In the genomic region with DNA sequence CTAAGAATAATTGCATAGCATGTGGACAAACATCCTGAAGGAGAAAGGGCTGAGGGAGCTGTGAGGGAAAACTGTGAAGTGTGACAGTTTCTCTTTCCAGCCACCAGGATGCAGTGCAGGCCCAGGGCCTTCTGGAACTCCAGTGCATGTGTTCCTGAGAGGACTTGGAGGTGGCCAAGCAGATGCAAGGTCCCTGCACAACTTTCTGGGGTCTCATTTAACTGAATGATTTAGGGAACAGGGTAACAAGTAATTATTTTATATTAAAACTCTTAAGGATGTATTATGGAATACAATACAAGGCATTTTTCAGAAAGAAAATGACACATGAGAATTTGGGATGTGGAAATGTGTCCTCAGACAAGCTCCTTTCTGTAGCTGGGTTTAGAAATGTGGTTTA, we compare ENCODE assay signal across 7 cellular contexts.
A peak's percentile ranks its signal among the peaks of the same experiment; 100 is the strongest.
DNase-seq lines count a peak whose midpoint lies in the region; ATAC-seq and TF ChIP-seq lines count a peak whose summit lies in the region.

No MANE protein-coding gene starts in this region.

- no peaks in the 10 kb centered on the region for H3K9me3 Mint-ChIP-seq in chondrocyte (ENCODE audit: low read depth)

- TF ChIP-seq CTCF in chondrocyte (IDR thresholded peaks at IDR 0.05): peak; percentile 93

- no peaks in the 10 kb centered on the region for H3K4me1 Mint-ChIP-seq in chondrocyte (ENCODE audit: low read depth)

- no peaks in the 10 kb centered on the region for H3K36me3 ChIP-seq in H7 (replicated peaks; ENCODE audit: control insufficient read depth, insufficient read depth, low read length)

- no peak overlapping the region for H3K4me3 Mint-ChIP-seq in chondrocyte (ENCODE audit: unreplicated experiment)

- no peaks in the 10 kb centered on the region for H3K27me3 ChIP-seq in H7 (ENCODE audit: control insufficient read depth, insufficient read depth, low read length)

- no peak overlapping the region for H3K4me3 ChIP-seq in H7 (ENCODE audit: insufficient read depth, low read depth, low read length)

- H3K27me3 Mint-ChIP-seq in chondrocyte (ENCODE audit: low read depth): peaks cover 14% of the 10 kb centered on the region

- peak; percentile 76 for ATAC-seq in stimulated activated naive CD8-positive, alpha-beta T cell treated with anti-CD3 and anti-CD28 coated beads, Interleukin-15, Interleukin-2, amounts not matched to agents 100 U/mL and 50 U/mL, for 24 hours

- no peaks in the 10 kb centered on the region for H3K36me3 Mint-ChIP-seq in chondrocyte (ENCODE audit: low read depth)

- in situ Hi-C loops in G401 (cut with HindIII; ENCODE audit: low sequenced_read_pairs): no loop called here

- H3K27ac Mint-ChIP-seq in chondrocyte (ENCODE audit: unreplicated experiment): no peak overlapping the region

- DNase-seq in G401 (ENCODE audit: low spot score): peak; percentile 60
- DNase-seq in H7: peak; percentile 79
- DNase-seq in NCI-H1105 treated with DMSO at 0.1 percent for 48 hours (lab: John Stamatoyannopoulos, UW): peak; percentile 65
- peak; percentile 20 for DNase-seq in T follicular helper cell (ENCODE audit: low read depth)
- DNase-seq in chondrocyte (ENCODE audit: low spot score): no peak
- peak; percentile 82 for DNase-seq in left kidney (ENCODE audit: low read depth, low spot score)
- peak; percentile 28 for DNase-seq in stimulated activated naive CD8-positive, alpha-beta T cell treated with anti-CD3 and anti-CD28 coated beads, Interleukin-15, Interleukin-2, amounts not matched to agents 100 U/mL and 50 U/mL, for 24 hours
